2 cellular contexts compared by ENCODE assay signal in the genomic region with DNA sequence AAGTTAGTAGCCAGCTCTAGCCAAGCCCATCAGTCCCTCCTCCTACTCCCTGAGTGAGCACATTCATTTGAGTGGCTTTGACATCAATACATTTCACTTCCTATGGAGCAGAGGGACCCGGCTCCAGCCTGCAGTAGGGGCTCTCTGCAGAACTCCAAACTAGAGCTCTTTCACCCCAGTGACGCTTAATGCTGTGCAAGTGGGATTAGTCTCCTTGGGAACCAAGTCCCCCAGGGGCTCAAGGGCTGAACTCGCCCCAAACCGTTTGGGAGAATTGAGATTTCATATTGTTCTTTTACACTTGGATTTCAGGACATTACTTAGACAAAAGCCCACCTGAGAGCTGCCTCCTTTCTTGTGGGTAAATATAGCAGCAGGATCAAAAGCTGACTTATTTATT.
TF ChIP-seq lines count a peak whose summit lies in the region.

No MANE protein-coding gene starts in this region.

TF ChIP-seq in GM23338, 12 proteins besides CTCF, POLR2A, EP300 and RAD21 (continued from another document):
- TF ChIP-seq, protein P1, sequence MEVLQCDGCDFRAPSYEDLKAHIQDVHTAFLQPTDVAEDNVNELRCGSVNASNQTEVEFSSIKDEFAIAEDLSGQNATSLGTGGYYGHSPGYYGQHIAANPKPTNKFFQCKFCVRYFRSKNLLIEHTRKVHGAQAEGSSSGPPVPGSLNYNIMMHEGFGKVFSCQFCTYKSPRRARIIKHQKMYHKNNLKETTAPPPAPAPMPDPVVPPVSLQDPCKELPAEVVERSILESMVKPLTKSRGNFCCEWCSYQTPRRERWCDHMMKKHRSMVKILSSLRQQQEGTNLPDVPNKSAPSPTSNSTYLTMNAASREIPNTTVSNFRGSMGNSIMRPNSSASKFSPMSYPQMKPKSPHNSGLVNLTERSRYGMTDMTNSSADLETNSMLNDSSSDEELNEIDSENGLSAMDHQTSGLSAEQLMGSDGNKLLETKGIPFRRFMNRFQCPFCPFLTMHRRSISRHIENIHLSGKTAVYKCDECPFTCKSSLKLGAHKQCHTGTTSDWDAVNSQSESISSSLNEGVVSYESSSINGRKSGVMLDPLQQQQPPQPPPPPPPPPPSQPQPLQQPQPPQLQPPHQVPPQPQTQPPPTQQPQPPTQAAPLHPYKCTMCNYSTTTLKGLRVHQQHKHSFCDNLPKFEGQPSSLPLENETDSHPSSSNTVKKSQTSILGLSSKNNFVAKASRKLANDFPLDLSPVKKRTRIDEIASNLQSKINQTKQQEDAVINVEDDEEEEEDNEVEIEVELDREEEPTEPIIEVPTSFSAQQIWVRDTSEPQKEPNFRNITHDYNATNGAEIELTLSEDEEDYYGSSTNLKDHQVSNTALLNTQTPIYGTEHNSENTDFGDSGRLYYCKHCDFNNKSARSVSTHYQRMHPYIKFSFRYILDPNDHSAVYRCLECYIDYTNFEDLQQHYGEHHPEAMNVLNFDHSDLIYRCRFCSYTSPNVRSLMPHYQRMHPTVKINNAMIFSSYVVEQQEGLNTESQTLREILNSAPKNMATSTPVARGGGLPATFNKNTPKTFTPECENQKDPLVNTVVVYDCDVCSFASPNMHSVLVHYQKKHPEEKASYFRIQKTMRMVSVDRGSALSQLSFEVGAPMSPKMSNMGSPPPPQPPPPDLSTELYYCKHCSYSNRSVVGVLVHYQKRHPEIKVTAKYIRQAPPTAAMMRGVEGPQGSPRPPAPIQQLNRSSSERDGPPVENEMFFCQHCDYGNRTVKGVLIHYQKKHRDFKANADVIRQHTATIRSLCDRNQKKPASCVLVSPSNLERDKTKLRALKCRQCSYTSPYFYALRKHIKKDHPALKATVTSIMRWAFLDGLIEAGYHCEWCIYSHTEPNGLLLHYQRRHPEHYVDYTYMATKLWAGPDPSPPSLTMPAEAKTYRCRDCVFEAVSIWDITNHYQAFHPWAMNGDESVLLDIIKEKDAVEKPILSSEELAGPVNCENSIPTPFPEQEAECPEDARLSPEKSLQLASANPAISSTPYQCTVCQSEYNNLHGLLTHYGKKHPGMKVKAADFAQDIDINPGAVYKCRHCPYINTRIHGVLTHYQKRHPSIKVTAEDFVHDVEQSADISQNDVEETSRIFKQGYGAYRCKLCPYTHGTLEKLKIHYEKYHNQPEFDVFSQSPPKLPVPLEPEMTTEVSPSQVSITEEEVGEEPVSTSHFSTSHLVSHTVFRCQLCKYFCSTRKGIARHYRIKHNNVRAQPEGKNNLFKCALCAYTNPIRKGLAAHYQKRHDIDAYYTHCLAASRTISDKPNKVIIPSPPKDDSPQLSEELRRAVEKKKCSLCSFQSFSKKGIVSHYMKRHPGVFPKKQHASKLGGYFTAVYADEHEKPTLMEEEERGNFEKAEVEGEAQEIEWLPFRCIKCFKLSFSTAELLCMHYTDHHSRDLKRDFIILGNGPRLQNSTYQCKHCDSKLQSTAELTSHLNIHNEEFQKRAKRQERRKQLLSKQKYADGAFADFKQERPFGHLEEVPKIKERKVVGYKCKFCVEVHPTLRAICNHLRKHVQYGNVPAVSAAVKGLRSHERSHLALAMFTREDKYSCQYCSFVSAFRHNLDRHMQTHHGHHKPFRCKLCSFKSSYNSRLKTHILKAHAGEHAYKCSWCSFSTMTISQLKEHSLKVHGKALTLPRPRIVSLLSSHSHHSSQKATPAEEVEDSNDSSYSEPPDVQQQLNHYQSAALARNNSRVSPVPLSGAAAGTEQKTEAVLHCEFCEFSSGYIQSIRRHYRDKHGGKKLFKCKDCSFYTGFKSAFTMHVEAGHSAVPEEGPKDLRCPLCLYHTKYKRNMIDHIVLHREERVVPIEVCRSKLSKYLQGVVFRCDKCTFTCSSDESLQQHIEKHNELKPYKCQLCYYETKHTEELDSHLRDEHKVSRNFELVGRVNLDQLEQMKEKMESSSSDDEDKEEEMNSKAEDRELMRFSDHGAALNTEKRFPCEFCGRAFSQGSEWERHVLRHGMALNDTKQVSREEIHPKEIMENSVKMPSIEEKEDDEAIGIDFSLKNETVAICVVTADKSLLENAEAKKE (CRISPR knock-in tag; IDR thresholded peaks at IDR 0.05), result no peak

TF ChIP-seq in WTC11, 78 proteins besides CTCF, POLR2A, EP300 and RAD21 (continued from another document):
- TF ChIP-seq, protein P2, sequence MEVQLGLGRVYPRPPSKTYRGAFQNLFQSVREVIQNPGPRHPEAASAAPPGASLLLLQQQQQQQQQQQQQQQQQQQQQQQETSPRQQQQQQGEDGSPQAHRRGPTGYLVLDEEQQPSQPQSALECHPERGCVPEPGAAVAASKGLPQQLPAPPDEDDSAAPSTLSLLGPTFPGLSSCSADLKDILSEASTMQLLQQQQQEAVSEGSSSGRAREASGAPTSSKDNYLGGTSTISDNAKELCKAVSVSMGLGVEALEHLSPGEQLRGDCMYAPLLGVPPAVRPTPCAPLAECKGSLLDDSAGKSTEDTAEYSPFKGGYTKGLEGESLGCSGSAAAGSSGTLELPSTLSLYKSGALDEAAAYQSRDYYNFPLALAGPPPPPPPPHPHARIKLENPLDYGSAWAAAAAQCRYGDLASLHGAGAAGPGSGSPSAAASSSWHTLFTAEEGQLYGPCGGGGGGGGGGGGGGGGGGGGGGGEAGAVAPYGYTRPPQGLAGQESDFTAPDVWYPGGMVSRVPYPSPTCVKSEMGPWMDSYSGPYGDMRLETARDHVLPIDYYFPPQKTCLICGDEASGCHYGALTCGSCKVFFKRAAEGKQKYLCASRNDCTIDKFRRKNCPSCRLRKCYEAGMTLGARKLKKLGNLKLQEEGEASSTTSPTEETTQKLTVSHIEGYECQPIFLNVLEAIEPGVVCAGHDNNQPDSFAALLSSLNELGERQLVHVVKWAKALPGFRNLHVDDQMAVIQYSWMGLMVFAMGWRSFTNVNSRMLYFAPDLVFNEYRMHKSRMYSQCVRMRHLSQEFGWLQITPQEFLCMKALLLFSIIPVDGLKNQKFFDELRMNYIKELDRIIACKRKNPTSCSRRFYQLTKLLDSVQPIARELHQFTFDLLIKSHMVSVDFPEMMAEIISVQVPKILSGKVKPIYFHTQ (CRISPR knock-in tag; IDR thresholded peaks at IDR 0.05), result no peak
- TF ChIP-seq, protein P3, sequence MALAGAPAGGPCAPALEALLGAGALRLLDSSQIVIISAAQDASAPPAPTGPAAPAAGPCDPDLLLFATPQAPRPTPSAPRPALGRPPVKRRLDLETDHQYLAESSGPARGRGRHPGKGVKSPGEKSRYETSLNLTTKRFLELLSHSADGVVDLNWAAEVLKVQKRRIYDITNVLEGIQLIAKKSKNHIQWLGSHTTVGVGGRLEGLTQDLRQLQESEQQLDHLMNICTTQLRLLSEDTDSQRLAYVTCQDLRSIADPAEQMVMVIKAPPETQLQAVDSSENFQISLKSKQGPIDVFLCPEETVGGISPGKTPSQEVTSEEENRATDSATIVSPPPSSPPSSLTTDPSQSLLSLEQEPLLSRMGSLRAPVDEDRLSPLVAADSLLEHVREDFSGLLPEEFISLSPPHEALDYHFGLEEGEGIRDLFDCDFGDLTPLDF (CRISPR knock-in tag; IDR thresholded peaks at IDR 0.05), result no peak
- no peak for TF ChIP-seq ZNF317 (CRISPR knock-in tag; IDR thresholded peaks at IDR 0.05; ENCODE audit: borderline replicate concordance, low read depth)
